Comparison of ENCODE assay signal across 24 cellular contexts in the genomic region with DNA sequence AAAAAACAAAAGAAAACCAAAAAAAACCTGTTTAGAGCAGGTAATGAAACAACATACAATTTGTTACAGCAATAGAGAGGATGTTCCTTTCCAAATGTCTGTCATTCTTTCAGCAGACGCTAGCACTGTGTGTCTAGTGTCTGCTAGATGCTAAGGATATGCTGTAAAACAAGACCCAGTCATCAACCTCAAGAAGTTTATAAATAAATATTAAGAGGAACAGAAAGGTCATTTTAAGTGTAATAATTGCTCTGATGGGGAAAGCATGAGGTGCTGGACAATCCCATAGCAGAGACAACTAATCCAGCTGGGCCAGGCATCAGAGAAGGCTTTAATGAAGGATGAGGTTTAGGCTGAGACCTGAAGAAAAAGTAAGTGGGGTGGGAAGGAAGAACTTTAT. TPM values are rescaled to one million over a fixed set of nuclear protein-coding genes. Genes with fewer than 3 reads are reported as not detected.
DNase-seq lines count a peak whose midpoint lies in the region; ATAC-seq and TF ChIP-seq lines count a peak whose summit lies in the region.
"Had no signal": no experiment of that assay in that cellular context is flagged by ENCODE, and none has a peak within 500 bp of the region (broad histone marks: within the 10 kb centered on the region; RNA-seq: fewer than 3 reads in every experiment).

No MANE protein-coding gene starts in this region.

- no peaks in the 10 kb centered on the region for H3K27me3 ChIP-seq in tibial nerve
- H3K27me3 ChIP-seq: hepatocyte, left lung had no signal

- H3K27ac ChIP-seq in tibial nerve = peak overlapping the region in 3 of 4 donors; percentile 35 to 99 (median 99)
- H3K27ac ChIP-seq: epithelial cell of prostate, hepatocyte, left lung, VCaP had no signal

- ATAC-seq in activated CD4-positive, alpha-beta T cell treated with anti-CD3 and anti-CD28 coated beads for 36 hours = no peak
- ATAC-seq in T-helper 17 cell (no peak), naive B cell (ENCODE audit: low read depth in 2 of 2) (no peak), GM21381 (IDR thresholded peaks at IDR 0.05; ENCODE audit: unreplicated experiment) (no peak), omental fat pad (ENCODE audit: low FRiP score) (no peak)
- ATAC-seq: left lung had no signal

- DNase-seq in activated CD4-positive, alpha-beta T cell treated with anti-CD3 and anti-CD28 coated beads for 36 hours = no peak
- no peak for DNase-seq in activated CD4-positive, alpha-beta T cell treated with anti-CD3 and anti-CD28 coated beads for 48 hours
- DNase-seq in T-helper 17 cell = no peak
- no peak for DNase-seq in naive B cell
- no peak for DNase-seq in tibial nerve (ENCODE audit: low spot score in 2 of 2)
- no peak for DNase-seq in stimulated activated CD8-positive, alpha-beta memory T cell treated with anti-CD3 and anti-CD28 coated beads, Interleukin-4, amount 100 ng/mL, for 48 hours
- no peak for DNase-seq in omental fat pad (ENCODE audit: low spot score)
- DNase-seq: 8988T; activated CD4-positive, alpha-beta memory T cell treated with anti-CD3 and anti-CD28 coated beads for 36 hours; activated naive CD4-positive, alpha-beta T cell treated with Interleukin-2 at 50 U/mL for 16 hours; activated T-cell treated with anti-CD3 and anti-CD28 coated beads, Interleukin-2, amount 50 U/mL, for 1 hour; immature natural killer cell; midbrain; NCI-H1417 treated with DMSO at 0.1 percent for 48 hours; NCI-H510A treated with DMSO at 0.1 percent for 48 hours; NK-92 treated with Interleukin-12 subunit alpha and Interleukin-12 subunit beta, amount 100 ng/mL, for 24 hours had no signal

- H3K9me3 ChIP-seq in T-helper 17 cell (ENCODE audit: control insufficient read depth, low read length, poor library complexity, severe bottlenecking) (no peaks in the 10 kb centered on the region), tibial nerve (no peaks in the 10 kb centered on the region)
- H3K9me3 ChIP-seq: left lung, prostate gland had no signal

- WGBS in tibial nerve, 2 donors = 80 to 83% methylated on average over 1 of the region's 1 CpG

- TF ChIP-seq POLR2A in tibial nerve (IDR thresholded peaks at IDR 0.05) = no peak

- peaks cover 0 to 49% (median 31%) of the 10 kb centered on the region in 4 donors for H3K4me1 ChIP-seq in tibial nerve

- no peaks in the 10 kb centered on the region for H3K9me3 Mint-ChIP-seq in activated CD4-positive, alpha-beta T cell treated with anti-CD3 and anti-CD28 coated beads for 36 hours (ENCODE audit: low read depth)
- no peaks in the 10 kb centered on the region for H3K9me3 Mint-ChIP-seq in naive B cell
- H3K9me3 Mint-ChIP-seq: activated CD4-positive, alpha-beta memory T cell treated with anti-CD3 and anti-CD28 coated beads for 36 hours; neural crest cell; T-helper 1 cell treated with Interleukin-12 subunit alpha and Interleukin-12 subunit beta and Interleukin-4 antibody, amounts not matched to agents 30 μg/mL and 1 μg/mL, for 36 hours had no signal

- intact Hi-C loops in activated CD4-positive, alpha-beta T cell treated with anti-CD3 and anti-CD28 coated beads for 36 hours (cut with DNase I, micrococcal nuclease) = no loop called here

- H3K36me3 ChIP-seq in tibial nerve = peaks cover 0 to 38% (median 3%) of the 10 kb centered on the region in 3 donors

- H3K4me1 Mint-ChIP-seq in activated CD4-positive, alpha-beta T cell treated with anti-CD3 and anti-CD28 coated beads for 36 hours = peaks cover 39% of the 10 kb centered on the region
- H3K4me1 Mint-ChIP-seq in T-helper 17 cell = peaks cover 30% of the 10 kb centered on the region
- peaks cover 35 to 51% (median 47%) of the 10 kb centered on the region in 3 donors for H3K4me1 Mint-ChIP-seq in naive B cell

- no peak overlapping the region for H3K4me3 Mint-ChIP-seq in activated CD4-positive, alpha-beta T cell treated with anti-CD3 and anti-CD28 coated beads for 36 hours
- H3K4me3 Mint-ChIP-seq in T-helper 17 cell = no peak overlapping the region
- no peak overlapping the region for H3K4me3 Mint-ChIP-seq in naive B cell
- H3K4me3 Mint-ChIP-seq: activated CD4-positive, alpha-beta memory T cell treated with anti-CD3 and anti-CD28 coated beads for 36 hours; neural crest cell; T-helper 1 cell treated with Interleukin-12 subunit alpha and Interleukin-12 subunit beta and Interleukin-4 antibody, amounts not matched to agents 30 μg/mL and 1 μg/mL, for 36 hours had no signal

- CTCF ChIA-PET in activated CD4-positive, alpha-beta T cell treated with anti-CD3 and anti-CD28 coated beads for 36 hours (lab: Charles Lee) = interaction anchor here (0.6 kb wide), 2 partner anchors 10 to 98 kb away, joined by 3 read pairs; no protein-coding TSS in a partner anchor

- no peak overlapping the region for H3K4me3 ChIP-seq in tibial nerve
- H3K4me3 ChIP-seq: hepatocyte, left lung, prostate gland had no signal

- TF ChIP-seq CTCF in tibial nerve (IDR thresholded peaks at IDR 0.05) (no peak), omental fat pad (IDR thresholded peaks at IDR 0.05) (no peak)

- peak overlapping the region; percentile 26 for H3K27ac Mint-ChIP-seq in activated CD4-positive, alpha-beta T cell treated with anti-CD3 and anti-CD28 coated beads for 36 hours
- H3K27ac Mint-ChIP-seq in T-helper 17 cell (peak overlapping the region; percentile 85), naive B cell (peak overlapping the region in 5 of 6 donors; percentile 6 to 89 (median 76))
- H3K27ac Mint-ChIP-seq: activated CD4-positive, alpha-beta memory T cell treated with anti-CD3 and anti-CD28 coated beads for 36 hours; T-helper 1 cell treated with Interleukin-12 subunit alpha and Interleukin-12 subunit beta and Interleukin-4 antibody, amounts not matched to agents 30 μg/mL and 1 μg/mL, for 36 hours had no signal

- peaks cover 16% of the 10 kb centered on the region for H3K36me3 Mint-ChIP-seq in activated CD4-positive, alpha-beta T cell treated with anti-CD3 and anti-CD28 coated beads for 36 hours (ENCODE audit: low read depth)
- H3K36me3 Mint-ChIP-seq in T-helper 17 cell (ENCODE audit: low read depth) = peaks cover 2% of the 10 kb centered on the region
- peaks cover 5 to 8% of the 10 kb centered on the region in 2 donors for H3K36me3 Mint-ChIP-seq in naive B cell

- TF ChIP-seq EP300 in tibial nerve (IDR thresholded peaks at IDR 0.05) = no peak

- no peaks in the 10 kb centered on the region for H3K27me3 Mint-ChIP-seq in activated CD4-positive, alpha-beta T cell treated with anti-CD3 and anti-CD28 coated beads for 36 hours
- H3K27me3 Mint-ChIP-seq in T-helper 17 cell = no peaks in the 10 kb centered on the region
- H3K27me3 Mint-ChIP-seq in naive B cell = no peaks in the 10 kb centered on the region
- H3K27me3 Mint-ChIP-seq: activated CD4-positive, alpha-beta memory T cell treated with anti-CD3 and anti-CD28 coated beads for 36 hours had no signal

- POLR2A ChIA-PET in activated CD4-positive, alpha-beta T cell treated with anti-CD3 and anti-CD28 coated beads for 36 hours (lab: Charles Lee) = no interaction called here

RNA-seq across cellular contexts. Expression of a gene that starts 23.3 kb away (rescaled TPM):
- 10 to 100 TPM; 67.8 to 68.9 TPM for total RNA-seq in activated CD4-positive, alpha-beta T cell treated with anti-CD3 and anti-CD28 coated beads for 36 hours
- total RNA-seq in T-helper 17 cell (10 to 100 TPM; 14.0 to 14.6 TPM), tibial nerve (10 to 100 TPM; 34.2 to 85.7 (median 54.2) TPM), omental fat pad (10 to 100 TPM; 21.3 to 34.5 (median 26.3) TPM)
- 10 to 100 TPM; 43.8 to 69.0 (median 48.4) TPM for polyA plus RNA-seq in naive B cell (ENCODE audit: low read depth in 6 of 6)

RNA-seq across cellular contexts. Expression of a gene that starts 23.6 kb away (rescaled TPM):
- total RNA-seq in activated CD4-positive, alpha-beta T cell treated with anti-CD3 and anti-CD28 coated beads for 36 hours = 100 to 1,000 TPM in 1 of 2 experiments, 10 to 100 TPM in 1; 90.2 to 123 TPM
- total RNA-seq in T-helper 17 cell (10 to 100 TPM; 69.5 to 85.7 TPM), tibial nerve (10 to 100 TPM; 52.6 to 72.3 (median 61.9) TPM), omental fat pad (10 to 100 TPM; 52.2 to 97.6 (median 76.3) TPM)
- 100 to 1,000 TPM; 485 to 708 (median 561) TPM for polyA plus RNA-seq in naive B cell (ENCODE audit: low read depth in 6 of 6)

RNA-seq across cellular contexts. Expression of a gene that starts 34.3 kb away (rescaled TPM):
- total RNA-seq in activated CD4-positive, alpha-beta T cell treated with anti-CD3 and anti-CD28 coated beads for 36 hours = 1,000 to 10,000 TPM in 1 of 2 experiments, 100 to 1,000 TPM in 1; 750 to 1,039 TPM
- 100 to 1,000 TPM; 186 to 300 TPM for total RNA-seq in T-helper 17 cell
- polyA plus RNA-seq in naive B cell (ENCODE audit: low read depth in 6 of 6) = 100 to 1,000 TPM in 1 of 6 donors, 10 to 100 TPM in 5; 22.6 to 124 (median 78.2) TPM
- 1,000 to 10,000 TPM; 1,317 to 2,202 (median 1,604) TPM for total RNA-seq in tibial nerve
- 100 to 1,000 TPM in 3 of 4 donors, 10 to 100 TPM in 1; 56.2 to 527 (median 185) TPM for total RNA-seq in omental fat pad

Comparison
In these comparisons a context has a peak if more than half of its experiments do, and no peak if none do; other contexts are left out.
1. H3K27ac Mint-ChIP-seq: peak in every context shown above with its lines; median percentile 85 in T-helper 17 cell; 76 in naive B cell; 26 in activated CD4-positive, alpha-beta T cell treated with anti-CD3 and anti-CD28 coated beads for 36 hours.